8 cellular contexts compared by ENCODE assay signal in the genomic region with DNA sequence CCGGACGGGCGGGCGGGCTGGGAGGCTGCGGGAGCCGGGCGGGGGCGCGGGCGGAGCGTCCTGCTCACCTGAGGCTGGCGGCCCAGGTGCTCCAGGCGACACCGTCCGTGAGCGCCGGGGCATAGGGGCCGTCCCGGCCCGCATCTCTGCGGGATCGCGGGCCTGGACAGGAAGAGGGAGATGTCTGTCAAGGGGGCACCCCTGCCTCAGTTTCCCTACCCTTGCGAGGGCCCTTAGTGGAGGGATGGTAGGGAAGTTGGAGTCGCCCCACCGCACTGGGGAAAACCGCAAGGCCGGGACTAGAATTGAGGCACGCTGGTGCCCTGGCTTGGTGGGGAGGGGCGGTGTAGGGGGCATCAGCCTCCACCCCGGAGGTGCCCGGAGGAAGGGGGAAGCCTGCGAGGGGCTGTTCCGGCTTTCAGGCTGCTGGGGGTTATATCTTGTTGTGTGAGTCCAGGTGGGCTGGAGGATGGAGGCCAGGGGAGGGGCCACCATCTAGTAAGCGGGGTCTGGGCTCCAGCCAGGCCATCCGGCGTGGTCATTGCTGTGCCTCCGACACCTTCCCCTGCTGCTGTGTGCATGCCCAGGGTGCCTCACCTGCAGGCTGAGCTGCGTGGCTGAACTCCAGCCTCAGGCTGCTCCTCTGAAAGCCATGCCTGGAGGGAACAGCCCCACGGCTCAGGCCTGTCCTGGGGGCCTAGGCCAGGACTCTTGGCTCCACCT. TPM values are rescaled to one million over a fixed set of nuclear protein-coding genes. Genes with fewer than 3 reads are reported as not detected.
DNase-seq lines count a peak whose midpoint lies in the region; ATAC-seq and TF ChIP-seq lines count a peak whose summit lies in the region.

No MANE protein-coding gene starts in this region.

- 9 to 18% methylated on average over 40 of the region's 40 CpGs for WGBS in sigmoid colon, 2 donors

- DNase-seq in GM10266 (ENCODE audit: extremely low spot score) (peak; percentile 41), left ventricle myocardium superior (peak; percentile 28), sigmoid colon (no peak), AG20443 (ENCODE audit: low spot score) (no peak), NCI-H1092 (lab: John Stamatoyannopoulos, UW) (no peak)
- DNase-seq in activated CD8-positive, alpha-beta T cell treated with anti-CD3 and anti-CD28 coated beads for 36 hours: no peak
- DNase-seq in activated effector memory CD4-positive, alpha-beta T cell treated with anti-CD3 and anti-CD28 coated beads, Interleukin-2, amount 50 U/mL, for 16 hours: no peak

- ATAC-seq in activated CD8-positive, alpha-beta T cell treated with anti-CD3 and anti-CD28 coated beads for 36 hours: no peak
- ATAC-seq in left ventricle myocardium superior: no peak
- no peak for ATAC-seq in GM21381 (IDR thresholded peaks at IDR 0.05; ENCODE audit: unreplicated experiment)

- no peaks in the 10 kb centered on the region for H3K27me3 ChIP-seq in sigmoid colon

- H3K27ac Mint-ChIP-seq in activated CD8-positive, alpha-beta T cell treated with anti-CD3 and anti-CD28 coated beads for 36 hours: no peak overlapping the region

- peak overlapping the region; percentile 52 to 78 (median 64) for H3K4me3 ChIP-seq in sigmoid colon

- H3K4me3 Mint-ChIP-seq in activated CD8-positive, alpha-beta T cell treated with anti-CD3 and anti-CD28 coated beads for 36 hours: peak overlapping the region; percentile 53

- H3K4me1 ChIP-seq in sigmoid colon: peaks cover 0 to 86% (median 82%) of the 10 kb centered on the region in 4 donors

- H3K9me3 Mint-ChIP-seq in activated CD8-positive, alpha-beta T cell treated with anti-CD3 and anti-CD28 coated beads for 36 hours: no peaks in the 10 kb centered on the region

- CTCF ChIA-PET in activated CD8-positive, alpha-beta T cell treated with anti-CD3 and anti-CD28 coated beads for 36 hours (lab: Charles Lee): interaction anchor here (1.1 to 1.3 kb wide), 2 partner anchors 20 to 29 kb away, joined by 3 read pairs; a partner anchor contains a TSS

- no peak for TF ChIP-seq EP300 in sigmoid colon (IDR thresholded peaks at IDR 0.05)

- no peaks in the 10 kb centered on the region for H3K9me3 ChIP-seq in sigmoid colon

- peaks cover 0 to 10% (median 0%) of the 10 kb centered on the region in 4 donors for H3K36me3 ChIP-seq in sigmoid colon

- TF ChIP-seq CTCF in GM10266 (IDR thresholded peaks at IDR 0.05; ENCODE audit: control insufficient read depth, insufficient read depth, low read depth, missing control alignments) (no peak), sigmoid colon (IDR thresholded peaks at IDR 0.05) (no peak)
- TF ChIP-seq CTCF in activated CD8-positive, alpha-beta T cell treated with anti-CD3 and anti-CD28 coated beads for 36 hours (IDR thresholded peaks at IDR 0.05): no peak

- TF ChIP-seq POLR2A in sigmoid colon (IDR thresholded peaks at IDR 0.05): no peak

- H3K27ac ChIP-seq in sigmoid colon: peak overlapping the region; percentile 93 to 99 (median 96)

- no peaks in the 10 kb centered on the region for H3K36me3 Mint-ChIP-seq in activated CD8-positive, alpha-beta T cell treated with anti-CD3 and anti-CD28 coated beads for 36 hours (ENCODE audit: low read depth)

- intact Hi-C loops in activated CD8-positive, alpha-beta T cell treated with anti-CD3 and anti-CD28 coated beads for 36 hours (cut with micrococcal nuclease): no loop called here
- intact Hi-C loops in left ventricle myocardium superior (cut with micrococcal nuclease): no loop called here
- intact Hi-C loops in sigmoid colon (cut with DNase I): no loop called here

- H3K4me1 Mint-ChIP-seq in activated CD8-positive, alpha-beta T cell treated with anti-CD3 and anti-CD28 coated beads for 36 hours (ENCODE audit: low read depth): peaks cover 14% of the 10 kb centered on the region

- peaks cover 21% of the 10 kb centered on the region for H3K27me3 Mint-ChIP-seq in activated CD8-positive, alpha-beta T cell treated with anti-CD3 and anti-CD28 coated beads for 36 hours

- POLR2A ChIA-PET in activated CD8-positive, alpha-beta T cell treated with anti-CD3 and anti-CD28 coated beads for 36 hours (lab: Charles Lee): no interaction called here

RNA-seq across cellular contexts. Expression of a gene that starts 0.6 kb away (rescaled TPM):
- under 1 TPM; 0.72 to 0.97 TPM for total RNA-seq in activated CD8-positive, alpha-beta T cell treated with anti-CD3 and anti-CD28 coated beads for 36 hours
- total RNA-seq in left ventricle myocardium superior: 13.5 TPM
- 100 to 1,000 TPM in 1 of 4 donors, 10 to 100 TPM in 3; 47.1 to 107 (median 71.1) TPM for total RNA-seq in sigmoid colon
- polyA plus RNA-seq in sigmoid colon: 10 to 100 TPM in 1 of 3 donors, 1 to 10 TPM in 2; 2.4 to 44.2 (median 3.7) TPM

RNA-seq across cellular contexts. Expression of a gene that starts 13.4 kb away (rescaled TPM):
- total RNA-seq in activated CD8-positive, alpha-beta T cell treated with anti-CD3 and anti-CD28 coated beads for 36 hours: 1 to 10 TPM in 1 of 2 experiments, under 1 TPM in 1; 0.99 to 1.8 TPM
- total RNA-seq in left ventricle myocardium superior: 1.9 TPM
- total RNA-seq in sigmoid colon: under 1 TPM; 0.16 to 0.55 (median 0.45) TPM
- 1 to 10 TPM in 1 of 3 donors, under 1 TPM in 1, not detected in 1; under 0.01 to 1.5 TPM for polyA plus RNA-seq in sigmoid colon

RNA-seq across cellular contexts. Expression of a gene that starts 15.0 kb away (rescaled TPM):
- total RNA-seq in activated CD8-positive, alpha-beta T cell treated with anti-CD3 and anti-CD28 coated beads for 36 hours: not detected
- total RNA-seq in left ventricle myocardium superior (2.1 TPM), sigmoid colon (10 to 100 TPM; 10.0 to 23.0 (median 15.8) TPM)
- 1 to 10 TPM in 2 of 3 donors, under 1 TPM in 1; 0.69 to 5.4 (median 3.8) TPM for polyA plus RNA-seq in sigmoid colon

RNA-seq across cellular contexts. Expression of a gene that starts 29.0 kb away (rescaled TPM):
- 100 to 1,000 TPM; 127 to 129 TPM for total RNA-seq in activated CD8-positive, alpha-beta T cell treated with anti-CD3 and anti-CD28 coated beads for 36 hours
- total RNA-seq in left ventricle myocardium superior: 155 TPM
- 100 to 1,000 TPM; 133 to 235 (median 206) TPM for total RNA-seq in sigmoid colon
- 100 to 1,000 TPM; 155 to 216 (median 171) TPM for polyA plus RNA-seq in sigmoid colon

RNA-seq across cellular contexts. Expression of a gene that starts 35.5 kb away (rescaled TPM):
- total RNA-seq in activated CD8-positive, alpha-beta T cell treated with anti-CD3 and anti-CD28 coated beads for 36 hours: 10 to 100 TPM; 42.5 to 48.1 TPM
- total RNA-seq in left ventricle myocardium superior: 9.5 TPM
- 10 to 100 TPM; 11.1 to 47.1 (median 13.1) TPM for total RNA-seq in sigmoid colon
- 10 to 100 TPM in 1 of 3 donors, 1 to 10 TPM in 2; 4.8 to 49.4 (median 5.3) TPM for polyA plus RNA-seq in sigmoid colon

Comparison
In these comparisons a context has a peak if more than half of its experiments do, and no peak if none do; other contexts are left out.
1. DNase-seq: peak in GM10266 (single experiment) and left ventricle myocardium superior (single experiment); none in activated CD8-positive, alpha-beta T cell treated with anti-CD3 and anti-CD28 coated beads for 36 hours (single experiment), sigmoid colon (single experiment), activated effector memory CD4-positive, alpha-beta T cell treated with anti-CD3 and anti-CD28 coated beads, Interleukin-2, amount 50 U/mL, for 16 hours (single experiment), AG20443 (single experiment) and NCI-H1092 (single experiment).